Comparison of ENCODE assay signal across 8 cellular contexts in the genomic region with DNA sequence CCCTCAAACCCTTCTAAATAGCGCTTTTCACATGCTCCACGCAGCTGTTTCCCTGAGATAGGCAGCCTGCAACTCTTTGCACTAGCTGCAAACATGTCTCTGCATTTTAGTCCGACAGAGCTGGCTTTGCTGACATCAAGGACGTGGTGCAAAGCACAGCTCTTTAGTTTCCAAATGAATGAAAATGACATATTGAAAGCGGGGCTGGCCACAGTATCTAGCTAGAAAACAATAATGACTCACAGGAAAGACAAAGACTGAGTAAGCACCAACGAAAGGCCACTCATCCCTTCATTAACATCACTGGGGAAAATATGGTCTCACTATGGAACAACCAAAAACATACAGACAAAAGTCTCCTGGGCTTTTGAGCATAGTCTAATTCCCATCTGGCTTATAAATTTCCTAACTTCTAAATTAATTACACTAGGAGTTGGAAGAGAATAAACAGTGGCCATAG. TPM values are rescaled to one million over a fixed set of nuclear protein-coding genes. Genes with fewer than 3 reads are reported as not detected.
DNase-seq lines count a peak whose midpoint lies in the region; ATAC-seq lines count a peak whose summit lies in the region.

No MANE protein-coding gene starts in this region.

- ATAC-seq in GM19455 (IDR thresholded peaks at IDR 0.05; ENCODE audit: unreplicated experiment) (peak; percentile 94), HG03378 (IDR thresholded peaks at IDR 0.05; ENCODE audit: unreplicated experiment) (peak; percentile 93)

- DNase-seq in ELR (ENCODE audit: low read depth) (peak; percentile 91), amniotic epithelial cell (ENCODE audit: low read depth) (peak; percentile 62), occipital lobe (lab: John Stamatoyannopoulos, UW) (peak; percentile 8), NCI-H1417 treated with DMSO at 0.1 percent for 48 hours (lab: John Stamatoyannopoulos, UW) (no peak), NCI-H146 (lab: John Stamatoyannopoulos, UW) (no peak), NCI-H2227 treated with DMSO at 0.1 percent for 48 hours (lab: John Stamatoyannopoulos, UW) (no peak)

RNA-seq across cellular contexts. Expression of a gene that starts 15.3 kb away (rescaled TPM):
- total RNA-seq in occipital lobe, result 32.0 TPM

Comparison
In these comparisons a context has a peak if more than half of its experiments do, and no peak if none do; other contexts are left out.
1. DNase-seq: peak in ELR (single experiment), amniotic epithelial cell (single experiment) and occipital lobe (single experiment); none in NCI-H1417 treated with DMSO at 0.1 percent for 48 hours (single experiment), NCI-H146 (single experiment) and NCI-H2227 treated with DMSO at 0.1 percent for 48 hours (single experiment).